In the genomic region with DNA sequence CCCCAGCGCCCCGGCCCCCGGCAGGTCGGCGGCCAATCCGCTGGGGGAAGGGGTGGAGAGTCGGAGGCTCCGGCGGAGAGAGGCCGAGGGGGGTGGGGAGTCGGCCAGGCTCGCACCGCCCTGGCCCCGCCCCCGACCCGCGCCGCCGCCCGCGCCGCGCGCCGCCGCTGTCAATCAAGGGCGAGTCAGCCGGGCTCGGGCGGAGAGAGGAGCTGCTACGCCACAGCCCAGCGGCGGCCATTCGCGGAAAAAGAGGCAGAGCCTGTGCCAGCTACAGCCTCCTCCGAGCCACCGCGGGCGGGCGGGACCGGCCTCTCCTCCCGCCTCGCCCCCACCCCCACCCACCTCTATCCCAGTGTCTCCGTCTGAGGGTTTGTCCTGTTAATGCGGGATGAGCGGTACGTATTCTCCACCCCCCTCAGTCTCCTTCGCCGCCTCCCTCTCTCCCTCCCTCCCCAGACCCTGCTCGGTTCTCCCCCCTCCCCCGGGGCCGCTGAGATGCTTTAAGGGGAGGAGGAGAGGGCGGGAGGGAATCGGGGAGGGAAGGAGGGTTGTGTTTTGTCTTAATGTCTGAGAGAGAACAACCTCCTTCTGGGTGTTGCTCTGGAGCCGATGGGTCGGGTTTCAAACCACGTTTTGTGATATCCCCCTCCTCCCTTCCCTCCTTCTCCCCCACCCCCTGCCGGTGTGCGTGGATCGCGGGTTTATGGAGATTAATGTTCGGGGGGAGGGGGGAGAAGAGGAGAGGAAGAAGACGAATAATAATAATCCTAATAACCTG, we compare ENCODE assay signal across 8 cellular contexts.
A peak's percentile ranks its signal among the peaks of the same experiment; 100 is the strongest.
DNase-seq lines count a peak whose midpoint lies in the region; ATAC-seq and TF ChIP-seq lines count a peak whose summit lies in the region.

A gene (plus strand): TSS at position 223 of the 781 bp plus-strand sequence. CDS start 169 bp downstream, at position 392.

- ATAC-seq in GM19035 (IDR thresholded peaks at IDR 0.05; ENCODE audit: unreplicated experiment) (peak; percentile 66), HG03354 (IDR thresholded peaks at IDR 0.05; ENCODE audit: poor library complexity, severe bottlenecking, unreplicated experiment) (peak; percentile 73)

- peak within 1 kb of the TSS; percentile 87 for H3K4me3 ChIP-seq in AG10803 (ENCODE audit: low read length)

- TF ChIP-seq CTCF in AG10803 (conservative IDR thresholded peaks at IDR 0.05; ENCODE audit: low read length), result no peak

- DNase-seq in AG10803 (ENCODE audit: low read depth), result peak; percentile 93
- peak; percentile 96 to 98 for DNase-seq in NCI-H446 (lab: John Stamatoyannopoulos, UW)
- DNase-seq in activated CD4-positive, CD25-positive, alpha-beta regulatory T cell treated with anti-CD3 and anti-CD28 coated beads, Interleukin-2, amount 50 U/mL, for 16 hours (ENCODE audit: low read depth, low spot score), result peak; percentile 94
- DNase-seq in central memory CD4-positive, alpha-beta T cell, result peak; percentile 97
- peak; percentile 95 for DNase-seq in iris pigment epithelial cell (ENCODE audit: low read depth)
- DNase-seq in stimulated activated CD4-positive, alpha-beta T cell treated with anti-CD3 and anti-CD28 coated beads, Interleukin-12 subunit alpha, Interleukin-12 subunit beta, amount 100 ng/mL, for 24 hours (ENCODE audit: low read depth in 2 of 2), result peak; percentile 90 to 93

Comparison
In these comparisons a context has a peak if more than half of its experiments do, and no peak if none do; other contexts are left out.
1. Peak in every context shown above with its lines: DNase-seq, ATAC-seq and H3K4me3 ChIP-seq.